Comparison of ENCODE assay signal across 1 cellular context in the genomic region with DNA sequence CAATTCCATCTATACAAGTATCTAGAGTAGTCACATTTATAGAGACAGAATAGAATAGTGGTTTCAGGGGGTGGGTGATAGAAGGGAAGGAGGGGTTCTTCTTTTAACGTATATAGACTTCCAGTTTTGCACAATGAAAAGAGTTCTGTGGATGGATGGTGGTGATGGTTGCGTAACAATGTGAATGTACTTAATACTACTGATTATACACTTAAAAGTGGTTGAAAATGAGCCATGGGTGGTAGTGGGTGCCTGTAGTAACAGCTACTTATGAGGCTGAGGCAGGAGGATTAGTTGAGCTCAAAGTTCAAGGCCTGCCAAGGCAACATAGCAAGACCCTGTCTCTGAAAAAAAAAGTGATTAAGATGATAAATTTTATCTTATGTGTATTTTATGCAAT.
TF ChIP-seq lines count a peak whose summit lies in the region.

No MANE protein-coding gene starts in this region.

TF ChIP-seq in H1, 55 proteins besides CTCF, POLR2A, EP300 and RAD21 (continued from another document):
- TF ChIP-seq, protein P1, sequence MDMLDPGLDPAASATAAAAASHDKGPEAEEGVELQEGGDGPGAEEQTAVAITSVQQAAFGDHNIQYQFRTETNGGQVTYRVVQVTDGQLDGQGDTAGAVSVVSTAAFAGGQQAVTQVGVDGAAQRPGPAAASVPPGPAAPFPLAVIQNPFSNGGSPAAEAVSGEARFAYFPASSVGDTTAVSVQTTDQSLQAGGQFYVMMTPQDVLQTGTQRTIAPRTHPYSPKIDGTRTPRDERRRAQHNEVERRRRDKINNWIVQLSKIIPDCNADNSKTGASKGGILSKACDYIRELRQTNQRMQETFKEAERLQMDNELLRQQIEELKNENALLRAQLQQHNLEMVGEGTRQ (IDR thresholded peaks at IDR 0.05; ENCODE audit: low read length) = no peak
- TF ChIP-seq, protein P2, sequence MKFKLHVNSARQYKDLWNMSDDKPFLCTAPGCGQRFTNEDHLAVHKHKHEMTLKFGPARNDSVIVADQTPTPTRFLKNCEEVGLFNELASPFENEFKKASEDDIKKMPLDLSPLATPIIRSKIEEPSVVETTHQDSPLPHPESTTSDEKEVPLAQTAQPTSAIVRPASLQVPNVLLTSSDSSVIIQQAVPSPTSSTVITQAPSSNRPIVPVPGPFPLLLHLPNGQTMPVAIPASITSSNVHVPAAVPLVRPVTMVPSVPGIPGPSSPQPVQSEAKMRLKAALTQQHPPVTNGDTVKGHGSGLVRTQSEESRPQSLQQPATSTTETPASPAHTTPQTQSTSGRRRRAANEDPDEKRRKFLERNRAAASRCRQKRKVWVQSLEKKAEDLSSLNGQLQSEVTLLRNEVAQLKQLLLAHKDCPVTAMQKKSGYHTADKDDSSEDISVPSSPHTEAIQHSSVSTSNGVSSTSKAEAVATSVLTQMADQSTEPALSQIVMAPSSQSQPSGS (IDR thresholded peaks at IDR 0.05; ENCODE audit: low read length) = no peak
- no peak for TF ChIP-seq SRF (IDR thresholded peaks at IDR 0.05; ENCODE audit: low read depth, low read length)
